ENCODE assay signal across 11 cellular contexts in the genomic region with DNA sequence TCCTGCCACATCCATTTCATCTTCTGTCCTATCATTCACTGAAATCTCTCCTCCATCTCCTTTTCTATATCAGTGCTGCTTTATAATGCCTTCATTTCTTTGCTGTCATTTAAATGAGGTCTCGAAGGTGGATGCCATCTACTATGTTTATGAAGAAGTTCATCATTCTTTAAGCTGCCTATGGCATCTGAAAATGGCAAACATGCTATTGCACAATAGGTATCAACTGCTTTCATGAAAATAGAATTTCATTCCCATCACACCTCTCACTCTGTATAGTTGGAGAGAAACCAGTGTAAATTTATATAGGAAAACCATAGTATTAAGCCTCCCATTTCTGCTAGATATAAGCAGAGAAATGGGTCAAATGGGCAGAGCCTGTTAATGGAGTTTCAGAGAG.
"Had no signal": no experiment of that assay in that cellular context is flagged by ENCODE, and none has a peak within 500 bp of the region (broad histone marks: within the 10 kb centered on the region; RNA-seq: fewer than 3 reads in every experiment).

No MANE protein-coding gene starts in this region.

- H3K36me3 ChIP-seq: HAP-1 had no signal

- H3K4me1 ChIP-seq: HAP-1 had no signal

- FAIRE-seq: H1, H54 had no signal

- H3K4me3 Mint-ChIP-seq: GM23338, H9, HFFc6 had no signal

- H3K4me3 ChIP-seq: GM23248, GM23338, HAP-1 had no signal

- H3K4me1 Mint-ChIP-seq: GM23338, H9 had no signal

- H3K4me2 ChIP-seq: GM23338 had no signal

- H3K27ac ChIP-seq: GM23248 had no signal

- H2AFZ ChIP-seq: GM23248, GM23338 had no signal

- H3K27ac Mint-ChIP-seq: GM23338, H9, HFFc6 had no signal

- DNase-seq: GM23248, GOT3, H7, H9, HCEC 1CT, HFFc6 had no signal

- H3K9ac ChIP-seq: GM23248 had no signal

- ATAC-seq: GM23338, HCT116 had no signal
